In the genomic region with DNA sequence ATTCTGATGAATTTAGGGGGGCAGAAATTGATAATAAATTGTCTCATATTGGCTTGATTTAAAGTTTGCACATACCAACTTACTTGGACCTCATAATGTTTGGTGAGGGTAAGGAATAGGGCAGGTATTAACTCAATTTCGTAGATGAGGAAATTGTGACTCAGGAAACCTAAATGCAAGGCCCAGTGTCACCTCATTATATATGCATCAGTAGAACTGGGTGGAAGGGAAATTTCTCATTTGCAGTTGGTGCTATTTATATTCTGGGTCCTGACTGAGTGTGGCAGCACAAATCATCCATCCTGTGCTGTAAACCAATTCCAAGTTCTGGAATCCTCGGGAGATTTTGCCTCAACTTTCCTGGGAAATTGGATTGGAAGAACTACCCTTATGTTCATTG, we compare ENCODE assay signal across 21 cellular contexts.
DNase-seq lines count a peak whose midpoint lies in the region; ATAC-seq and TF ChIP-seq lines count a peak whose summit lies in the region.
"Had no signal": no experiment of that assay in that cellular context is flagged by ENCODE, and none has a peak within 500 bp of the region (broad histone marks: within the 10 kb centered on the region; RNA-seq: fewer than 3 reads in every experiment).

No MANE protein-coding gene starts in this region.

- H3K27ac Mint-ChIP-seq in memory B cell, result peak overlapping the region; percentile 93
- H3K27ac Mint-ChIP-seq in CD8-positive, alpha-beta T cell, result no peak overlapping the region
- H3K27ac Mint-ChIP-seq: activated naive CD4-positive, alpha-beta T cell treated with anti-CD3 and anti-CD28 coated beads, Interleukin-2, amount 50 U/mL, for 24 hours; neural progenitor cell had no signal

- peak in 1 of 2 donors; percentile 9 for DNase-seq in memory B cell (ENCODE audit: low spot score in 2 of 2)
- no peak for DNase-seq in foreskin melanocyte
- no peak for DNase-seq in CD8-positive, alpha-beta T cell
- DNase-seq in NCI-H2029 (lab: John Stamatoyannopoulos, UW), result no peak
- DNase-seq: activated CD4-positive, alpha-beta T cell treated with anti-CD3 and anti-CD28 coated beads, Interleukin-2, amount 50 U/mL, for 4 hours; colonic mucosa; hypothalamus; kidney; MM.1S; NCI-H1694 treated with DMSO at 0.1 percent for 48 hours; Right ventricle myocardium superior; stimulated activated CD8-positive, alpha-beta memory T cell treated with anti-CD3 and anti-CD28 coated beads, Interleukin-4, amount 100 ng/mL, for 48 hours had no signal

- H3K27ac ChIP-seq in CD8-positive, alpha-beta T cell (ENCODE audit: low read depth, low read length), result no peak overlapping the region
- H3K27ac ChIP-seq: colonic mucosa, HL-60, neural progenitor cell, thoracic aorta had no signal

- intact Hi-C loops in CD8-positive, alpha-beta T cell (cut with DNase I, micrococcal nuclease), result no loop called here

- no peaks in the 10 kb centered on the region for H3K27me3 ChIP-seq in CD8-positive, alpha-beta T cell (ENCODE audit: insufficient read depth, low read length)
- H3K27me3 ChIP-seq: colonic mucosa, neural progenitor cell had no signal

- no peak overlapping the region for H3K4me3 ChIP-seq in CD8-positive, alpha-beta T cell (ENCODE audit: low read depth, low read length)
- H3K4me3 ChIP-seq: colonic mucosa, neural progenitor cell, smooth muscle cell, thoracic aorta had no signal

- H3K4me1 Mint-ChIP-seq in memory B cell, result peaks cover 30% of the 10 kb centered on the region
- H3K4me1 Mint-ChIP-seq in CD8-positive, alpha-beta T cell (ENCODE audit: low read depth), result no peaks in the 10 kb centered on the region
- H3K4me1 Mint-ChIP-seq: activated naive CD4-positive, alpha-beta T cell treated with anti-CD3 and anti-CD28 coated beads, Interleukin-2, amount 50 U/mL, for 24 hours; neural progenitor cell had no signal

- no peaks in the 10 kb centered on the region for H3K36me3 ChIP-seq in CD8-positive, alpha-beta T cell (ENCODE audit: insufficient read depth, low read length)
- H3K36me3 ChIP-seq: colonic mucosa, neural progenitor cell, thoracic aorta had no signal

- no peaks in the 10 kb centered on the region for H3K4me1 ChIP-seq in CD8-positive, alpha-beta T cell (ENCODE audit: insufficient read depth, low read length)
- H3K4me1 ChIP-seq: colonic mucosa, neural progenitor cell had no signal

- H3K9me3 ChIP-seq in CD8-positive, alpha-beta T cell (ENCODE audit: low read length), result no peaks in the 10 kb centered on the region
- H3K9me3 ChIP-seq: colonic mucosa, thoracic aorta had no signal

- no peaks in the 10 kb centered on the region for H3K36me3 Mint-ChIP-seq in memory B cell
- H3K36me3 Mint-ChIP-seq in CD8-positive, alpha-beta T cell, result no peaks in the 10 kb centered on the region
- H3K36me3 Mint-ChIP-seq: activated naive CD4-positive, alpha-beta T cell treated with anti-CD3 and anti-CD28 coated beads, Interleukin-2, amount 50 U/mL, for 24 hours; neural progenitor cell had no signal

- ATAC-seq in GM18858 (IDR thresholded peaks at IDR 0.05; ENCODE audit: unreplicated experiment), result peak; percentile 76
- peak; percentile 63 for ATAC-seq in HG02588 (IDR thresholded peaks at IDR 0.05; ENCODE audit: unreplicated experiment)
- ATAC-seq in HG03575 (IDR thresholded peaks at IDR 0.05; ENCODE audit: extremely low read depth, insufficient number of reproducible peaks, low FRiP score, unreplicated experiment), result peak; percentile 81
- peak; percentile 88 for ATAC-seq in memory B cell (ENCODE audit: low read depth)
- ATAC-seq in HG03571 (IDR thresholded peaks at IDR 0.05; ENCODE audit: unreplicated experiment), result no peak
- no peak for ATAC-seq in CD8-positive, alpha-beta T cell

- CTCF ChIA-PET in CD8-positive, alpha-beta T cell (lab: Charles Lee), result no interaction called here

- POLR2A ChIA-PET in CD8-positive, alpha-beta T cell (lab: Charles Lee), result no interaction called here

- no peak for TF ChIP-seq CTCF in CD8-positive, alpha-beta T cell (IDR thresholded peaks at IDR 0.05)

- H3K27me3 Mint-ChIP-seq in memory B cell, result no peaks in the 10 kb centered on the region
- no peaks in the 10 kb centered on the region for H3K27me3 Mint-ChIP-seq in CD8-positive, alpha-beta T cell (ENCODE audit: low read depth)
- H3K27me3 Mint-ChIP-seq: activated naive CD4-positive, alpha-beta T cell treated with anti-CD3 and anti-CD28 coated beads, Interleukin-2, amount 50 U/mL, for 24 hours had no signal

- peak overlapping the region; percentile 53 for H3K4me3 Mint-ChIP-seq in memory B cell
- no peak overlapping the region for H3K4me3 Mint-ChIP-seq in CD8-positive, alpha-beta T cell
- H3K4me3 Mint-ChIP-seq: activated naive CD4-positive, alpha-beta T cell treated with anti-CD3 and anti-CD28 coated beads, Interleukin-2, amount 50 U/mL, for 24 hours had no signal

- H3K9me3 Mint-ChIP-seq in memory B cell, result no peaks in the 10 kb centered on the region
- H3K9me3 Mint-ChIP-seq in CD8-positive, alpha-beta T cell, result peaks cover 3% of the 10 kb centered on the region

Comparison
In these comparisons a context has a peak if more than half of its experiments do, and no peak if none do; other contexts are left out.
1. ATAC-seq: peak in GM18858 (single experiment), HG02588 (single experiment), HG03575 (single experiment) and memory B cell (single experiment); none in HG03571 (single experiment) and CD8-positive, alpha-beta T cell (single experiment).